Comparison of ENCODE assay signal across 1 cellular context in genomic region chr1:237032029-237032428, GRCh38.
TF ChIP-seq lines count a peak whose summit lies in the region.

No MANE protein-coding gene starts in this region.

TF ChIP-seq in GM12878, 131 proteins besides CTCF, POLR2A, EP300 and RAD21 (continued from another document):
- TF ChIP-seq MLLT1 (IDR thresholded peaks at IDR 0.05), result no peak
- TF ChIP-seq EZH2 (IDR thresholded peaks at IDR 0.05; ENCODE audit: borderline replicate concordance, control insufficient read depth, low read depth, low read length), result no peak
